In the genomic region with DNA sequence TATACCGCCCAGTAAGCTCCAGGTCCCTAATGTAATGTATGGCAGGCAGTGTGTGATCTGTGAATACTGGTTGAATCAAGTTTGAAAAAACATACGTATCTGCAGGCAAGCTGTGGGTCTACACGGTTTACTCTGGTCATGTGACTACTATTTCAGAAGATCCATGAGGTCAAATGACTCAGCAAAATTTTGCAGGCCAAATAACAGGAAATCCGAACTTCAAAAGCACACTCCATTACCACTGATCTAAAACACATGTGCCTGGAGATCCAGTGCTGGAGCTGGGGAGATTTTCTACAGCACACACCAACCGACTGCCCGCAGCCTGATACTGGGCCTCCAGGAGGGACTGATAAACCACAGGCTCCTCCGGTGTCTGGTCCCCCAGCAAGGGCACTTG, we compare ENCODE assay signal across 9 cellular contexts.
DNase-seq lines count a peak whose midpoint lies in the region; ATAC-seq, FAIRE-seq and TF ChIP-seq lines count a peak whose summit lies in the region.
"Had no signal": no experiment of that assay in that cellular context is flagged by ENCODE, and none has a peak within 500 bp of the region (broad histone marks: within the 10 kb centered on the region; RNA-seq: fewer than 3 reads in every experiment).

No MANE protein-coding gene starts in this region.

- DNase-seq in A673 (ENCODE audit: low spot score) (peak; percentile 79), HT1080 (ENCODE audit: low read depth) (peak; percentile 52), K562 (ENCODE audit: extremely low read depth in 1 of 4, low spot score in 3 of 4) (peak in 3 of 4 experiments; percentile 14 to 45 (median 16)), NCI-H226 (no peak), NCI-H526 treated with DMSO at 0.1 percent for 48 hours (lab: John Stamatoyannopoulos, UW) (no peak)
- DNase-seq in stimulated activated naive CD4-positive, alpha-beta T cell (lab: John Stamatoyannopoulos, UW): no peak

- peak overlapping the region; percentile 25; the same call in 1 of the 2 replicates for H2AFZ ChIP-seq in K562 (ENCODE audit: low read depth, low read length)

- H3K79me2 ChIP-seq in K562 (ENCODE audit: control insufficient read depth, insufficient read depth, low read length): no peaks in the 10 kb centered on the region

- TF ChIP-seq RAD21 in K562 (CRISPR knock-in tag; conservative IDR thresholded peaks at IDR 0.05 in 1 of 2, IDR thresholded peaks at IDR 0.05 in 1 of 2): no peak
- no peak for TF ChIP-seq RAD21 in liver (IDR thresholded peaks at IDR 0.05)

- H3K4me3 ChIP-seq in A673 (ENCODE audit: low read depth, low read length, poor library complexity, severe bottlenecking) (no peak overlapping the region), K562 (no peak overlapping the region), liver (ENCODE audit: low read depth in 1 of 3, low read length in 3 of 3) (no peak overlapping the region)

- BruUV-seq in A673 (replicated peaks; lab: Mats Ljungman, UMichigan): no TSS peak
- no TSS peak for BruUV-seq in K562 (replicated peaks; lab: Mats Ljungman, UMichigan)

- ATAC-seq in K562: peak; percentile 69
- no peak for ATAC-seq in GM19452 (IDR thresholded peaks at IDR 0.05; ENCODE audit: unreplicated experiment)

- in situ Hi-C loops in K562 (cut with MboI): no loop called here

- no peak for TF ChIP-seq EP300 in K562 (IDR thresholded peaks at IDR 0.05; ENCODE audit: low read length)

- H3K4me1 ChIP-seq in A673 (ENCODE audit: insufficient read depth, low read length, poor library complexity, severe bottlenecking) (peaks cover 11% of the 10 kb centered on the region), K562 (replicated peaks in 1 of 2; ENCODE audit: control insufficient read depth in 2 of 2, insufficient read depth in 2 of 2, low read length in 2 of 2) (peaks cover 0 to 5% of the 10 kb centered on the region in 2 experiments; a peak in 2 of 5 replicates), liver (ENCODE audit: control insufficient read depth in 4 of 4, insufficient read depth in 4 of 4, low read length in 3 of 4) (peaks cover 2 to 29% (median 22%) of the 10 kb centered on the region in 4 donors)

- FAIRE-seq in K562 (lab: Jason Lieb, UNC): peak; percentile 78
- FAIRE-seq: D721Med had no signal

- TF ChIP-seq CTCF in A673 (conservative IDR thresholded peaks at IDR 0.05; ENCODE audit: low read depth, low read length): no peak
- no peak for TF ChIP-seq CTCF in K562 (IDR thresholded peaks at IDR 0.05 in 2 of 3, conservative IDR thresholded peaks at IDR 0.05 in 1 of 3; ENCODE audit: insufficient read depth in 2 of 3, low read depth in 1 of 3, low read length in 3 of 3)
- no peak for TF ChIP-seq CTCF in liver (IDR thresholded peaks at IDR 0.05; ENCODE audit: low read depth, low read length, missing input control)

- no peak overlapping the region for H3K9ac ChIP-seq in K562 (ENCODE audit: insufficient read depth in 1 of 2, low read depth in 2 of 2, low read length in 2 of 2)
- H3K9ac ChIP-seq in liver (ENCODE audit: low read depth in 1 of 2, low read length in 2 of 2): no peak overlapping the region

- CTCF ChIA-PET in A673 (lab: Charles Lee) (no interaction called here), K562 (lab: Yijun Ruan, JAX; ENCODE audit: low intra/inter-chr PET ratio) (no interaction called here)

- no peaks in the 10 kb centered on the region for H4K20me1 ChIP-seq in K562 (replicated peaks; ENCODE audit: control insufficient read depth, insufficient read depth, low read length)

- intact Hi-C loops in A673 (cut with micrococcal nuclease; ENCODE audit: unreplicated experiment) (no loop called here), K562 (cut with micrococcal nuclease) (no loop called here)

- no peaks in the 10 kb centered on the region for H3K9me3 ChIP-seq in A673 (ENCODE audit: low read depth, low read length, poor library complexity, severe bottlenecking)
- H3K9me3 ChIP-seq in K562 (replicated peaks; ENCODE audit: control insufficient read depth, insufficient read depth, low read depth, low read length): no peaks in the 10 kb centered on the region
- no peaks in the 10 kb centered on the region for H3K9me3 ChIP-seq in liver (ENCODE audit: control insufficient read depth in 4 of 4, low read length in 3 of 4)

- 9% methylated on average over 7 of the region's 7 CpGs for WGBS in K562 (ENCODE audit: insufficient coverage, low coverage, missing lambda C conversion rate)
- 55% methylated on average over 7 of the region's 7 CpGs for WGBS in liver

- H3K36me3 ChIP-seq in A673 (ENCODE audit: insufficient read depth, low read length, poor library complexity, severe bottlenecking) (no peaks in the 10 kb centered on the region), K562 (ENCODE audit: control insufficient read depth, insufficient read depth, low read length) (no peaks in the 10 kb centered on the region), liver (ENCODE audit: control insufficient read depth in 4 of 4, insufficient read depth in 3 of 4, low read depth in 1 of 4, low read length in 3 of 4) (no peaks in the 10 kb centered on the region)

- H3K9me1 ChIP-seq in K562 (ENCODE audit: control insufficient read depth, insufficient read depth, low read length): no peaks in the 10 kb centered on the region

- POLR2A ChIA-PET in A673 (lab: Charles Lee; ENCODE audit: low non-redundant PET): no interaction called here
- POLR2A ChIA-PET in K562 (lab: Yijun Ruan, JAX): interaction anchor here (0.5 kb wide), 1 partner anchor 151 kb away, joined by 3 read pairs; no protein-coding TSS in a partner anchor

- peak overlapping the region; percentile 53 for H3K27ac ChIP-seq in A673 (ENCODE audit: low read depth, low read length, poor library complexity, severe bottlenecking)
- H3K27ac ChIP-seq in K562 (ENCODE audit: extremely low read depth, low read depth, low read length): peak overlapping the region; percentile 21; the same call in 1 of the 3 replicates
- H3K27ac ChIP-seq in liver (ENCODE audit: low read depth in 1 of 2, low read length in 2 of 2): no peak overlapping the region

- TF ChIP-seq POLR2A in K562 (conservative IDR thresholded peaks at IDR 0.05): no peak

- no peaks in the 10 kb centered on the region for H3K27me3 ChIP-seq in A673 (replicated peaks; ENCODE audit: insufficient read depth, low read depth, low read length, poor library complexity)
- H3K27me3 ChIP-seq in K562 (ENCODE audit: control insufficient read depth in 2 of 2, insufficient read depth in 2 of 2, low read length in 2 of 2): peaks cover 0 to 4% of the 10 kb centered on the region in 2 experiments; a peak in 1 of 5 replicates
- H3K27me3 ChIP-seq in liver (ENCODE audit: control insufficient read depth in 4 of 4, insufficient read depth in 4 of 4, low read length in 3 of 4): no peaks in the 10 kb centered on the region

- H3K4me2 ChIP-seq in K562 (ENCODE audit: insufficient read depth, low read length): no peak overlapping the region

TF ChIP-seq in K562, 482 proteins besides CTCF, POLR2A, EP300 and RAD21 (continues in another document):
- TF ChIP-seq SLC30A9 (CRISPR knock-in tag; IDR thresholded peaks at IDR 0.05) (no peak), E2F6 (IDR thresholded peaks at IDR 0.05; ENCODE audit: borderline replicate concordance in 1 of 2, extremely low read depth in 1 of 2, insufficient read depth in 1 of 2, insufficient read length in 1 of 2, low read depth in 1 of 2, low read length in 1 of 2, poor library complexity in 1 of 2, severe bottlenecking in 1 of 2) (peak in 1 of 2 experiments; percentile 28), ZNF143 (CRISPR knock-in tag; IDR thresholded peaks at IDR 0.05) (no peak)
- TF ChIP-seq, protein P1, sequence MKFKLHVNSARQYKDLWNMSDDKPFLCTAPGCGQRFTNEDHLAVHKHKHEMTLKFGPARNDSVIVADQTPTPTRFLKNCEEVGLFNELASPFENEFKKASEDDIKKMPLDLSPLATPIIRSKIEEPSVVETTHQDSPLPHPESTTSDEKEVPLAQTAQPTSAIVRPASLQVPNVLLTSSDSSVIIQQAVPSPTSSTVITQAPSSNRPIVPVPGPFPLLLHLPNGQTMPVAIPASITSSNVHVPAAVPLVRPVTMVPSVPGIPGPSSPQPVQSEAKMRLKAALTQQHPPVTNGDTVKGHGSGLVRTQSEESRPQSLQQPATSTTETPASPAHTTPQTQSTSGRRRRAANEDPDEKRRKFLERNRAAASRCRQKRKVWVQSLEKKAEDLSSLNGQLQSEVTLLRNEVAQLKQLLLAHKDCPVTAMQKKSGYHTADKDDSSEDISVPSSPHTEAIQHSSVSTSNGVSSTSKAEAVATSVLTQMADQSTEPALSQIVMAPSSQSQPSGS (CRISPR knock-in tag; IDR thresholded peaks at IDR 0.05): no peak

TF ChIP-seq in liver, 16 proteins besides CTCF, POLR2A, EP300 and RAD21 (continues in another document):
- TF ChIP-seq YY1 (IDR thresholded peaks at IDR 0.05) (no peak), EGR1 (IDR thresholded peaks at IDR 0.05; ENCODE audit: low read depth in 2 of 2) (no peak), SP1 (IDR thresholded peaks at IDR 0.05) (no peak), RXRA (IDR thresholded peaks at IDR 0.05) (peak; percentile 30 to 42), FOXA1 (IDR thresholded peaks at IDR 0.05) (no peak), HNF4A (conservative IDR thresholded peaks at IDR 0.05) (no peak), FOXA2 (IDR thresholded peaks at IDR 0.05) (no peak), JUND (IDR thresholded peaks at IDR 0.05) (no peak), NR2F2 (IDR thresholded peaks at IDR 0.05) (peak; percentile 62)
- TF ChIP-seq, protein P2, sequence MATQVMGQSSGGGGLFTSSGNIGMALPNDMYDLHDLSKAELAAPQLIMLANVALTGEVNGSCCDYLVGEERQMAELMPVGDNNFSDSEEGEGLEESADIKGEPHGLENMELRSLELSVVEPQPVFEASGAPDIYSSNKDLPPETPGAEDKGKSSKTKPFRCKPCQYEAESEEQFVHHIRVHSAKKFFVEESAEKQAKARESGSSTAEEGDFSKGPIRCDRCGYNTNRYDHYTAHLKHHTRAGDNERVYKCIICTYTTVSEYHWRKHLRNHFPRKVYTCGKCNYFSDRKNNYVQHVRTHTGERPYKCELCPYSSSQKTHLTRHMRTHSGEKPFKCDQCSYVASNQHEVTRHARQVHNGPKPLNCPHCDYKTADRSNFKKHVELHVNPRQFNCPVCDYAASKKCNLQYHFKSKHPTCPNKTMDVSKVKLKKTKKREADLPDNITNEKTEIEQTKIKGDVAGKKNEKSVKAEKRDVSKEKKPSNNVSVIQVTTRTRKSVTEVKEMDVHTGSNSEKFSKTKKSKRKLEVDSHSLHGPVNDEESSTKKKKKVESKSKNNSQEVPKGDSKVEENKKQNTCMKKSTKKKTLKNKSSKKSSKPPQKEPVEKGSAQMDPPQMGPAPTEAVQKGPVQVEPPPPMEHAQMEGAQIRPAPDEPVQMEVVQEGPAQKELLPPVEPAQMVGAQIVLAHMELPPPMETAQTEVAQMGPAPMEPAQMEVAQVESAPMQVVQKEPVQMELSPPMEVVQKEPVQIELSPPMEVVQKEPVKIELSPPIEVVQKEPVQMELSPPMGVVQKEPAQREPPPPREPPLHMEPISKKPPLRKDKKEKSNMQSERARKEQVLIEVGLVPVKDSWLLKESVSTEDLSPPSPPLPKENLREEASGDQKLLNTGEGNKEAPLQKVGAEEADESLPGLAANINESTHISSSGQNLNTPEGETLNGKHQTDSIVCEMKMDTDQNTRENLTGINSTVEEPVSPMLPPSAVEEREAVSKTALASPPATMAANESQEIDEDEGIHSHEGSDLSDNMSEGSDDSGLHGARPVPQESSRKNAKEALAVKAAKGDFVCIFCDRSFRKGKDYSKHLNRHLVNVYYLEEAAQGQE (IDR thresholded peaks at IDR 0.05): no peak

Comparison
In these comparisons a context has a peak if more than half of its experiments do, and no peak if none do; other contexts are left out.
1. DNase-seq: peak in A673 (single experiment), HT1080 (single experiment) and K562 (3 of 4); none in NCI-H226 (single experiment), stimulated activated naive CD4-positive, alpha-beta T cell (0 of 6) and NCI-H526 treated with DMSO at 0.1 percent for 48 hours (single experiment).
2. H3K27ac ChIP-seq: peak in A673 (single experiment) and K562 (single experiment); none in liver (0 of 2).